Comparison of ENCODE assay signal across 14 cellular contexts in the genomic region with DNA sequence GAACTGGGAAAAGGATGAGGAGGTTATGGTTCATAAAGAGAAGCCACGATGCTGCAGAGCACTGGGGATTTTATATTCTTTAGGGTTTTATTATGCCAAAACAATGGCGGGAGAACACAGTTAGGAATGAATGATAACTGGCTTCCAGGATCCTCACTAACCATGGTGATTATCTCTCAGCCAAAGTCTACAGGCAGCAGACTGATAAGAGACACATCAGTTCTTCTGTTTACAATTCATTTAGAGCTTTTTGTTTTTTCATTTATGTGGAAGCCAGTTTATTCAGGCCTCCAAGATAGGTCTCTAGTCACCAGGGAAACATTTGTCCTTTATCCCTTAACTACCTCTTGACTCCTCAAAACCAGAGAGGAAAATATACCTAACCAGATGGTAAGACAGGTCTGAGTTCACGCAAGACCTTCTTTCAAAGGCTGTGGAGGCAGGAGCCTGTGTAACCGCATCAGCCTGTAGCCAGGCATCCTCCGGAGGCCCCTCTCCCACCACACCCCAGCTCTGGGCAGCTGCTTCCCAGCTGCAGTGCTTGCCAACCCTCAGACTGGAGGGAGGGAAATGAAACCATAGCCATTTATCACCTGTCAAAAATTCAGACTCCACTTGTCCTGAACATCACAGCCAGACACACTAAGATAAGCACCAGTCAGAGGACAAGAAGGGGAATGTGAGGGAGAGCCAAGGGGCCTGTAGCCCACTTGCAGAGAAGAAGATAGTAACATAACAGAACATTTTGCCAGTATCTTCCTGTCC. TPM values are rescaled to one million over a fixed set of nuclear protein-coding genes. Genes with fewer than 3 reads are reported as not detected.
DNase-seq lines count a peak whose midpoint lies in the region; ATAC-seq and TF ChIP-seq lines count a peak whose summit lies in the region.
"Had no signal": no experiment of that assay in that cellular context is flagged by ENCODE, and none has a peak within 500 bp of the region (broad histone marks: within the 10 kb centered on the region; RNA-seq: fewer than 3 reads in every experiment).

No MANE protein-coding gene starts in this region.

- no peak overlapping the region for H3K4me3 ChIP-seq in right atrium auricular region
- H3K4me3 ChIP-seq: sigmoid colon had no signal

- no peaks in the 10 kb centered on the region for H3K36me3 ChIP-seq in right atrium auricular region
- H3K36me3 ChIP-seq: sigmoid colon had no signal

- DNase-seq in CMK (ENCODE audit: low read depth) (peak; percentile 74), NCI-H187 treated with DMSO at 0.1 percent for 48 hours (lab: John Stamatoyannopoulos, UW) (peak; percentile 12), right atrium auricular region (ENCODE audit: low spot score) (no peak), COLO829 (ENCODE audit: low spot score) (no peak), DMS114 treated with DMSO at 0.1 percent for 48 hours (lab: John Stamatoyannopoulos, UW; ENCODE audit: unreplicated experiment) (no peak)
- DNase-seq: activated CD4-positive, alpha-beta T cell treated with anti-CD3 and anti-CD28 coated beads for 36 hours; aorta; effector memory CD4-positive, alpha-beta T cell; naive thymus-derived CD8-positive, alpha-beta T cell; sigmoid colon; stimulated activated naive CD8-positive, alpha-beta T cell treated with anti-CD3 and anti-CD28 coated beads, Interleukin-15, amount 100 ng/mL, for 72 hours had no signal

- TF ChIP-seq CTCF in right atrium auricular region (IDR thresholded peaks at IDR 0.05): no peak

- peak overlapping the region; percentile 58 to 78 for H3K27ac ChIP-seq in right atrium auricular region
- H3K27ac ChIP-seq: sigmoid colon had no signal

- ATAC-seq in SK-N-SH treated with all-trans-retinoic acid at 6 μM for 48 hours (peak; percentile 68), GM19455 (IDR thresholded peaks at IDR 0.05; ENCODE audit: unreplicated experiment) (no peak), HG02571 (IDR thresholded peaks at IDR 0.05; ENCODE audit: unreplicated experiment) (no peak)
- ATAC-seq: activated CD4-positive, alpha-beta T cell treated with anti-CD3 and anti-CD28 coated beads for 36 hours; naive thymus-derived CD8-positive, alpha-beta T cell; stimulated activated naive CD8-positive, alpha-beta T cell treated with anti-CD3 and anti-CD28 coated beads, Interleukin-15, amount 100 ng/mL, for 72 hours had no signal

- H3K4me1 ChIP-seq in right atrium auricular region: peaks cover 0 to 20% of the 10 kb centered on the region in 2 donors
- H3K4me1 ChIP-seq: sigmoid colon had no signal

- no peaks in the 10 kb centered on the region for H3K27me3 ChIP-seq in right atrium auricular region
- H3K27me3 ChIP-seq: sigmoid colon had no signal

- no peaks in the 10 kb centered on the region for H3K9me3 ChIP-seq in right atrium auricular region
- H3K9me3 ChIP-seq: sigmoid colon had no signal

TF ChIP-seq in SK-N-SH treated with all-trans-retinoic acid at 6 μM for 48 hours, 23 proteins besides CTCF, POLR2A, EP300 and RAD21:
- no peak for TF ChIP-seq ZFP3 (CRISPR knock-in tag; IDR thresholded peaks at IDR 0.05)
- no peak for TF ChIP-seq ARNTL (CRISPR knock-in tag; IDR thresholded peaks at IDR 0.05; ENCODE audit: borderline replicate concordance, low read depth)
- TF ChIP-seq, protein P1, sequence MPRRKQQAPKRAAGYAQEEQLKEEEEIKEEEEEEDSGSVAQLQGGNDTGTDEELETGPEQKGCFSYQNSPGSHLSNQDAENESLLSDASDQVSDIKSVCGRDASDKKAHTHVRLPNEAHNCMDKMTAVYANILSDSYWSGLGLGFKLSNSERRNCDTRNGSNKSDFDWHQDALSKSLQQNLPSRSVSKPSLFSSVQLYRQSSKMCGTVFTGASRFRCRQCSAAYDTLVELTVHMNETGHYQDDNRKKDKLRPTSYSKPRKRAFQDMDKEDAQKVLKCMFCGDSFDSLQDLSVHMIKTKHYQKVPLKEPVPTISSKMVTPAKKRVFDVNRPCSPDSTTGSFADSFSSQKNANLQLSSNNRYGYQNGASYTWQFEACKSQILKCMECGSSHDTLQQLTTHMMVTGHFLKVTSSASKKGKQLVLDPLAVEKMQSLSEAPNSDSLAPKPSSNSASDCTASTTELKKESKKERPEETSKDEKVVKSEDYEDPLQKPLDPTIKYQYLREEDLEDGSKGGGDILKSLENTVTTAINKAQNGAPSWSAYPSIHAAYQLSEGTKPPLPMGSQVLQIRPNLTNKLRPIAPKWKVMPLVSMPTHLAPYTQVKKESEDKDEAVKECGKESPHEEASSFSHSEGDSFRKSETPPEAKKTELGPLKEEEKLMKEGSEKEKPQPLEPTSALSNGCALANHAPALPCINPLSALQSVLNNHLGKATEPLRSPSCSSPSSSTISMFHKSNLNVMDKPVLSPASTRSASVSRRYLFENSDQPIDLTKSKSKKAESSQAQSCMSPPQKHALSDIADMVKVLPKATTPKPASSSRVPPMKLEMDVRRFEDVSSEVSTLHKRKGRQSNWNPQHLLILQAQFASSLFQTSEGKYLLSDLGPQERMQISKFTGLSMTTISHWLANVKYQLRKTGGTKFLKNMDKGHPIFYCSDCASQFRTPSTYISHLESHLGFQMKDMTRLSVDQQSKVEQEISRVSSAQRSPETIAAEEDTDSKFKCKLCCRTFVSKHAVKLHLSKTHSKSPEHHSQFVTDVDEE (CRISPR knock-in tag; IDR thresholded peaks at IDR 0.05): peak; percentile 34; the same call in 1 of the 2 replicates
- TF ChIP-seq TCF4 (CRISPR knock-in tag; IDR thresholded peaks at IDR 0.05; ENCODE audit: borderline replicate concordance): peak; percentile 48
- no peak for TF ChIP-seq TOX (CRISPR knock-in tag; IDR thresholded peaks at IDR 0.05; ENCODE audit: borderline replicate concordance)
- TF ChIP-seq, protein P2, sequence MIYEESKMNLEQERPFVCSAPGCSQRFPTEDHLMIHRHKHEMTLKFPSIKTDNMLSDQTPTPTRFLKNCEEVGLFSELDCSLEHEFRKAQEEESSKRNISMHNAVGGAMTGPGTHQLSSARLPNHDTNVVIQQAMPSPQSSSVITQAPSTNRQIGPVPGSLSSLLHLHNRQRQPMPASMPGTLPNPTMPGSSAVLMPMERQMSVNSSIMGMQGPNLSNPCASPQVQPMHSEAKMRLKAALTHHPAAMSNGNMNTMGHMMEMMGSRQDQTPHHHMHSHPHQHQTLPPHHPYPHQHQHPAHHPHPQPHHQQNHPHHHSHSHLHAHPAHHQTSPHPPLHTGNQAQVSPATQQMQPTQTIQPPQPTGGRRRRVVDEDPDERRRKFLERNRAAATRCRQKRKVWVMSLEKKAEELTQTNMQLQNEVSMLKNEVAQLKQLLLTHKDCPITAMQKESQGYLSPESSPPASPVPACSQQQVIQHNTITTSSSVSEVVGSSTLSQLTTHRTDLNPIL (CRISPR knock-in tag; IDR thresholded peaks at IDR 0.05; ENCODE audit: low read depth): no peak
- no peak for TF ChIP-seq ZNF8 (CRISPR knock-in tag; IDR thresholded peaks at IDR 0.05)
- TF ChIP-seq OSR1 (CRISPR knock-in tag; IDR thresholded peaks at IDR 0.05): no peak

RNA-seq across cellular contexts. Expression of a gene that starts 57.2 kb away (rescaled TPM):
- 1 to 10 TPM; 2.4 to 3.7 TPM for total RNA-seq in right atrium auricular region
- total RNA-seq: activated CD4-positive, alpha-beta T cell treated with anti-CD3 and anti-CD28 coated beads for 36 hours; naive thymus-derived CD8-positive, alpha-beta T cell had no signal

Comparison
In these comparisons a context has a peak if more than half of its experiments do, and no peak if none do; other contexts are left out.
1. DNase-seq: peak in CMK (single experiment) and NCI-H187 treated with DMSO at 0.1 percent for 48 hours (single experiment); none in right atrium auricular region (single experiment), COLO829 (single experiment) and DMS114 treated with DMSO at 0.1 percent for 48 hours (single experiment).